Comparison of ENCODE assay signal across 10 cellular contexts in genomic region chr7:34748244-34749039, GRCh38.
A peak's percentile ranks its signal among the peaks of the same experiment; 100 is the strongest.
DNase-seq lines count a peak whose midpoint lies in the region; ATAC-seq and TF ChIP-seq lines count a peak whose summit lies in the region.
"Had no signal": no experiment of that assay in that cellular context is flagged by ENCODE, and none has a peak within 500 bp of the region (broad histone marks: within the 10 kb centered on the region; RNA-seq: fewer than 3 reads in every experiment).

No MANE protein-coding gene starts in this region.

- H3K4me1 ChIP-seq in A673 (ENCODE audit: insufficient read depth, low read length, poor library complexity, severe bottlenecking) (no peaks in the 10 kb centered on the region), SJCRH30 (peaks cover 9% of the 10 kb centered on the region; the same call in 1 of the 2 replicates)

- H3K9me3 Mint-ChIP-seq in immature natural killer cell = peaks cover 0 to 2% (median 0%) of the 10 kb centered on the region in 6 donors

- no peaks in the 10 kb centered on the region for H3K36me3 Mint-ChIP-seq in immature natural killer cell
- H3K36me3 Mint-ChIP-seq: CD4-positive, CD25-positive, alpha-beta regulatory T cell had no signal

- CTCF ChIA-PET in A673 (lab: Charles Lee) = no interaction called here

- no TSS peak for BruUV-seq in A673 (replicated peaks; lab: Mats Ljungman, UMichigan)

- TF ChIP-seq CTCF in A673 (conservative IDR thresholded peaks at IDR 0.05; ENCODE audit: low read depth, low read length) = no peak

- intact Hi-C loops in A673 (cut with micrococcal nuclease; ENCODE audit: unreplicated experiment) (no loop called here), left ventricle myocardium superior (cut with micrococcal nuclease) (no loop called here)

- POLR2A ChIA-PET in A673 (lab: Charles Lee; ENCODE audit: low non-redundant PET) = no interaction called here

- no peaks in the 10 kb centered on the region for H3K36me3 ChIP-seq in A673 (ENCODE audit: insufficient read depth, low read length, poor library complexity, severe bottlenecking)
- H3K36me3 ChIP-seq in SJCRH30 = no peaks in the 10 kb centered on the region

- no peak overlapping the region for H3K4me3 Mint-ChIP-seq in immature natural killer cell
- H3K4me3 Mint-ChIP-seq: CD4-positive, CD25-positive, alpha-beta regulatory T cell; naive B cell had no signal

- ATAC-seq in HG03095 (IDR thresholded peaks at IDR 0.05; ENCODE audit: unreplicated experiment) = peak; percentile 42
- peak; percentile 98 for ATAC-seq in left ventricle myocardium superior

- no peak overlapping the region for H3K4me3 ChIP-seq in A673 (ENCODE audit: low read depth, low read length, poor library complexity, severe bottlenecking)
- H3K4me3 ChIP-seq in SJCRH30 = no peak overlapping the region

- H3K4me1 Mint-ChIP-seq in immature natural killer cell = no peaks in the 10 kb centered on the region
- H3K4me1 Mint-ChIP-seq: CD4-positive, CD25-positive, alpha-beta regulatory T cell; naive B cell had no signal

- no peaks in the 10 kb centered on the region for H3K27me3 ChIP-seq in A673 (replicated peaks; ENCODE audit: insufficient read depth, low read depth, low read length, poor library complexity)
- H3K27me3 ChIP-seq in SJCRH30 = no peaks in the 10 kb centered on the region

- no peak overlapping the region for H3K27ac Mint-ChIP-seq in immature natural killer cell
- H3K27ac Mint-ChIP-seq: CD4-positive, CD25-positive, alpha-beta regulatory T cell; naive B cell had no signal

- H3K27ac ChIP-seq in A673 (ENCODE audit: low read depth, low read length, poor library complexity, severe bottlenecking) (no peak overlapping the region), SJCRH30 (no peak overlapping the region)

- H3K27me3 Mint-ChIP-seq in immature natural killer cell (ENCODE audit: low read depth in 3 of 3) = peaks cover 0 to 9% (median 2%) of the 10 kb centered on the region in 3 donors
- H3K27me3 Mint-ChIP-seq: naive B cell had no signal

- no peaks in the 10 kb centered on the region for H3K9me3 ChIP-seq in A673 (ENCODE audit: low read depth, low read length, poor library complexity, severe bottlenecking)
- no peaks in the 10 kb centered on the region for H3K9me3 ChIP-seq in SJCRH30 (replicated peaks)

- DNase-seq in A673 (ENCODE audit: low spot score) = peak; percentile 57
- DNase-seq in SJCRH30 = peak; percentile 66 to 69
- peak; percentile 87 for DNase-seq in left ventricle myocardium superior
- DNase-seq in ureter (ENCODE audit: low spot score) = peak; percentile 75
- no peak for DNase-seq in NK-92 (lab: John Stamatoyannopoulos, UW; ENCODE audit: unreplicated experiment)
- DNase-seq in immature natural killer cell = no peak
- DNase-seq in activated T-cell treated with anti-CD3 and anti-CD28 coated beads, Interleukin-2, amount 50 U/mL, for 1 hour = no peak
- DNase-seq: CD4-positive, CD25-positive, alpha-beta regulatory T cell; naive B cell had no signal

Comparison
In these comparisons a context has a peak if more than half of its experiments do, and no peak if none do; other contexts are left out.
1. DNase-seq: peak in A673 (single experiment), SJCRH30 (2 of 2), left ventricle myocardium superior (single experiment) and ureter (single experiment); none in NK-92 (single experiment), immature natural killer cell (0 of 3) and activated T-cell treated with anti-CD3 and anti-CD28 coated beads, Interleukin-2, amount 50 U/mL, for 1 hour (single experiment).